In the genomic region with DNA sequence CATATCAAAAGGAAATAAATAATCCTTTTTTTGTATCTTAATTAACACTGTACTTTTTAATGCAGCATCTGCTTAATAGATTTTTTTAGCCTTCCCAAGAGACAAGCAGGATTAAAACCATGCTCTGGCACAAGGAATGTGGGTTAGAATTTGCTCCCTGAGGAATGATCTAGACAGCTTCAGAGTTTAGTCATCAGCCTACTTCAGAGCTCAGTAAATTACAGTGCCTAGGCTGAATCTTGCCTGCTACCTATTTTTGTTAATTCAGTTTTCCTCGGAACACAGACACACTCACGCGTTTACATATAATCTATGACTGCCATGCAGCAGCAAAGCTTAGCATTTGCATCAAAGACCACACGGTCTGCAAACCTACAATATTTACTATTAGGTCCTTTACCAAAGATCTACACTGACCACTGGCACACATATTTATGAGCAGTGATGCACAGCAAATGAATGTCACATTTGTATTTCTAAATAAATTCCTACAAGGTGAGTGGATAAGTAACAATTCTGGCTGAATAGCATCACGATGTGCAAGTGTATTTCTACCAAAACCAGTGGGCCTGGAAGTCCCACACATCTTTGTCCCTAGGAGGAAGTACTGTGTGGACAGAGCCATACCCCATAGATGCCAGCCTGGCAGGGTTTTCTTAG, we compare ENCODE assay signal across 27 cellular contexts.
DNase-seq lines count a peak whose midpoint lies in the region; ATAC-seq, FAIRE-seq and TF ChIP-seq lines count a peak whose summit lies in the region.
"Had no signal": no experiment of that assay in that cellular context is flagged by ENCODE, and none has a peak within 500 bp of the region (broad histone marks: within the 10 kb centered on the region; RNA-seq: fewer than 3 reads in every experiment).

No MANE protein-coding gene starts in this region.

- WGBS in suprapubic skin, result 75% methylated on average over 5 of the region's 5 CpGs

- H3K36me3 ChIP-seq in SJSA1 (no peaks in the 10 kb centered on the region), suprapubic skin (no peaks in the 10 kb centered on the region)
- H3K36me3 ChIP-seq: gastroesophageal sphincter, uterus had no signal

- TF ChIP-seq CTCF in fibroblast of the aortic adventitia (IDR thresholded peaks at IDR 0.05; ENCODE audit: insufficient read depth, low read length) (no peak), suprapubic skin (IDR thresholded peaks at IDR 0.05) (no peak)

- H3K4me3 ChIP-seq in SJSA1 (no peak overlapping the region), fibroblast of the aortic adventitia (ENCODE audit: low read depth, low read length) (no peak overlapping the region), suprapubic skin (no peak overlapping the region)
- H3K4me3 ChIP-seq: gastroesophageal sphincter, uterus had no signal

- FAIRE-seq in urothelium cell line (lab: Jason Lieb, UNC), result peak; percentile 59

- ATAC-seq in GM21526 (IDR thresholded peaks at IDR 0.05; ENCODE audit: low FRiP score, unreplicated experiment), result no peak
- ATAC-seq: gastroesophageal sphincter; HCT116; left ventricle myocardium superior; naive thymus-derived CD8-positive, alpha-beta T cell; stimulated activated memory B cell treated with anti-CD40 and anti-IgM and Interleukin-4, amounts not matched to agents 10 μg/mL and 1 μg/mL and 100 μg/mL, for 72 hours had no signal

- H3K27me3 ChIP-seq in SJSA1 (replicated peaks) (no peaks in the 10 kb centered on the region), suprapubic skin (no peaks in the 10 kb centered on the region)
- H3K27me3 ChIP-seq: gastroesophageal sphincter, uterus had no signal

- H3K9me3 ChIP-seq in SJSA1 (replicated peaks) (no peaks in the 10 kb centered on the region), suprapubic skin (no peaks in the 10 kb centered on the region)
- H3K9me3 ChIP-seq: gastroesophageal sphincter, uterus had no signal

- H3K27ac ChIP-seq in SJSA1, result peak overlapping the region; percentile 84
- no peak overlapping the region for H3K27ac ChIP-seq in suprapubic skin
- H3K27ac ChIP-seq: gastroesophageal sphincter, uterus had no signal

- TF ChIP-seq POLR2A in suprapubic skin (IDR thresholded peaks at IDR 0.05), result no peak

- no peak for TF ChIP-seq EP300 in suprapubic skin (IDR thresholded peaks at IDR 0.05)

- H3K4me1 ChIP-seq in SJSA1 (replicated peaks), result peaks cover 31% of the 10 kb centered on the region
- H3K4me1 ChIP-seq in suprapubic skin, result no peaks in the 10 kb centered on the region
- H3K4me1 ChIP-seq: gastroesophageal sphincter, uterus had no signal

- DNase-seq in EL (peak; percentile 72), SJSA1 (ENCODE audit: low read depth in 1 of 2, low spot score in 2 of 2) (peak; percentile 56 to 78), fibroblast of the aortic adventitia (ENCODE audit: low read depth) (peak; percentile 56), urothelium cell line (ENCODE audit: low spot score) (peak; percentile 39), RPMI8226 (no peak), suprapubic skin (ENCODE audit: low spot score in 2 of 2) (no peak)
- DNase-seq: activated CD4-positive, alpha-beta memory T cell treated with anti-CD3 and anti-CD28 coated beads, Interleukin-2, amount 10 ng/mL, durations not matched to agents 7 days and 5 days; activated effector memory CD4-positive, alpha-beta T cell treated with anti-CD3 and anti-CD28 coated beads, Interleukin-2, amount 50 U/mL, for 16 hours; activated naive CD8-positive, alpha-beta T cell treated with anti-CD3 and anti-CD28 coated beads, Interleukin-2, amount 10 ng/mL, durations not matched to agents 7 days and 5 days; CD4-positive, alpha-beta memory T cell; DMS 273 treated with DMSO at 0.1 percent for 48 hours; effector memory CD4-positive, alpha-beta T cell; erythroblast; hypothalamus; IMR-90; islet precursor cell; left ventricle myocardium superior; naive thymus-derived CD8-positive, alpha-beta T cell; NCI-H1092 treated with DMSO at 0.1 percent for 48 hours; NCI-H187 treated with DMSO at 0.1 percent for 48 hours; retina; stimulated activated CD4-positive, alpha-beta T cell treated with anti-CD3 and anti-CD28 coated beads, Interleukin-4, amount 100 ng/mL, for 1 hour; uterus had no signal

Comparison
In these comparisons a context has a peak if more than half of its experiments do, and no peak if none do; other contexts are left out.
1. DNase-seq: peak in EL (single experiment), SJSA1 (2 of 2), fibroblast of the aortic adventitia (single experiment) and urothelium cell line (single experiment); none in RPMI8226 (single experiment) and suprapubic skin (0 of 2).